In the genomic region with DNA sequence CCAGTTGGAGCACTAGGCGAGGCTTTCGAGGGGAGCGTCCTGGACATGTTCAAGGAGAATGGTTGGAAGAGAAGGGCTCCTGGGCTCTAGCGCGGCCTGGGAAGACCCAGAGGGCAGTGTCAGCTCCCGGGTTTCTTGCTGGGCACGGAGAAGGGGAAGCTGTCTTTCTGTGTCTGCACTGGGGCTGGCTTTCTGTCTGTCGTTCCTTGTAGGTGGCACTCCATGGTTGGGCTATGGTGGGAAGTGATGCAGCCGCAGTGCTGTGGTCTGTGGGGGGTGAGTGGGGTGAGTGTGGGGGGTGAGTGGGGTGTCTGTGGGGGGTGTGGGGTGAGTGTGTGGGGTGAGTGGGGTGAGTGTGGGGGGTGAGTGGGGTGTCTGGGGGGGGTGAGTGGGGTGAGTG, we compare ENCODE assay signal across 1 cellular context.
TF ChIP-seq lines count a peak whose summit lies in the region.

No MANE protein-coding gene starts in this region.

TF ChIP-seq in HEK293, 187 proteins besides CTCF, POLR2A, EP300 and RAD21 (continued from another document):
- TF ChIP-seq, protein P1, sequence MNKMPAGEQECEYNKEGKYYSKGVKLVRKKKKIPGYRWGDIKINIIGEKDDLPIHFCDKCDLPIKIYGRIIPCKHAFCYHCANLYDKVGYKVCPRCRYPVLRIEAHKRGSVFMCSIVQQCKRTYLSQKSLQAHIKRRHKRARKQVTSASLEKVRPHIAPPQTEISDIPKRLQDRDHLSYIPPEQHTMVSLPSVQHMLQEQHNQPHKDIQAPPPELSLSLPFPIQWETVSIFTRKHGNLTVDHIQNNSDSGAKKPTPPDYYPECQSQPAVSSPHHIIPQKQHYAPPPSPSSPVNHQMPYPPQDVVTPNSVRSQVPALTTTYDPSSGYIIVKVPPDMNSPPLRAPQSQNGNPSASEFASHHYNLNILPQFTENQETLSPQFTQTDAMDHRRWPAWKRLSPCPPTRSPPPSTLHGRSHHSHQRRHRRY (tag by site-specific recombination; IDR thresholded peaks at IDR 0.05) = no peak
- TF ChIP-seq ZNF140 (tag by site-specific recombination; IDR thresholded peaks at IDR 0.05) (no peak), KLF8 (tag by site-specific recombination; IDR thresholded peaks at IDR 0.05) (no peak), RBAK (tag by site-specific recombination; IDR thresholded peaks at IDR 0.05) (no peak), ZNF214 (tag by site-specific recombination; IDR thresholded peaks at IDR 0.05; ENCODE audit: borderline replicate concordance) (no peak), ZNF544 (tag by site-specific recombination; IDR thresholded peaks at IDR 0.05) (no peak)
- TF ChIP-seq, protein P2, sequence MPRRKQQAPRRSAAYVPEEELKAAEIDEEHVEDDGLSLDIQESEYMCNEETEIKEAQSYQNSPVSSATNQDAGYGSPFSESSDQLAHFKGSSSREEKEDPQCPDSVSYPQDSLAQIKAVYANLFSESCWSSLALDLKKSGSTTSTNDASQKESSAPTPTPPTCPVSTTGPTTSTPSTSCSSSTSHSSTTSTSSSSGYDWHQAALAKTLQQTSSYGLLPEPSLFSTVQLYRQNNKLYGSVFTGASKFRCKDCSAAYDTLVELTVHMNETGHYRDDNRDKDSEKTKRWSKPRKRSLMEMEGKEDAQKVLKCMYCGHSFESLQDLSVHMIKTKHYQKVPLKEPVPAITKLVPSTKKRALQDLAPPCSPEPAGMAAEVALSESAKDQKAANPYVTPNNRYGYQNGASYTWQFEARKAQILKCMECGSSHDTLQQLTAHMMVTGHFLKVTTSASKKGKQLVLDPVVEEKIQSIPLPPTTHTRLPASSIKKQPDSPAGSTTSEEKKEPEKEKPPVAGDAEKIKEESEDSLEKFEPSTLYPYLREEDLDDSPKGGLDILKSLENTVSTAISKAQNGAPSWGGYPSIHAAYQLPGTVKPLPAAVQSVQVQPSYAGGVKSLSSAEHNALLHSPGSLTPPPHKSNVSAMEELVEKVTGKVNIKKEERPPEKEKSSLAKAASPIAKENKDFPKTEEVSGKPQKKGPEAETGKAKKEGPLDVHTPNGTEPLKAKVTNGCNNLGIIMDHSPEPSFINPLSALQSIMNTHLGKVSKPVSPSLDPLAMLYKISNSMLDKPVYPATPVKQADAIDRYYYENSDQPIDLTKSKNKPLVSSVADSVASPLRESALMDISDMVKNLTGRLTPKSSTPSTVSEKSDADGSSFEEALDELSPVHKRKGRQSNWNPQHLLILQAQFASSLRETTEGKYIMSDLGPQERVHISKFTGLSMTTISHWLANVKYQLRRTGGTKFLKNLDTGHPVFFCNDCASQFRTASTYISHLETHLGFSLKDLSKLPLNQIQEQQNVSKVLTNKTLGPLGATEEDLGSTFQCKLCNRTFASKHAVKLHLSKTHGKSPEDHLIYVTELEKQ (tag by site-specific recombination; IDR thresholded peaks at IDR 0.05; ENCODE audit: borderline replicate concordance) = no peak
TF ChIP-seq in HEK293: peak in this region for 0.
